Comparison of ENCODE assay signal across 14 cellular contexts in genomic region chr3:10273697-10274305, GRCh38. TPM values are rescaled to one million over a fixed set of nuclear protein-coding genes. Genes with fewer than 3 reads are reported as not detected.
DNase-seq lines count a peak whose midpoint lies in the region; ATAC-seq and TF ChIP-seq lines count a peak whose summit lies in the region.
"Had no signal": no experiment of that assay in that cellular context is flagged by ENCODE, and none has a peak within 500 bp of the region (broad histone marks: within the 10 kb centered on the region; RNA-seq: fewer than 3 reads in every experiment).

No MANE protein-coding gene starts in this region.

- H3K36me3 ChIP-seq in body of pancreas (replicated peaks in 1 of 2; ENCODE audit: insufficient read depth in 1 of 2, low read depth in 2 of 2) = peaks cover 0 to 12% of the 10 kb centered on the region in 2 donors

- H3K9me3 ChIP-seq in body of pancreas = no peaks in the 10 kb centered on the region
- H3K9me3 ChIP-seq: esophagus muscularis mucosa had no signal

- WGBS in body of pancreas, 2 donors = 4 to 10% methylated on average over 1 of the region's 1 CpG

- peak overlapping the region in 3 of 4 donors; percentile 63 to 73 (median 66) for H3K27ac ChIP-seq in body of pancreas
- H3K27ac ChIP-seq: esophagus muscularis mucosa had no signal

- H3K4me1 ChIP-seq in body of pancreas = peaks cover 31% of the 10 kb centered on the region

- no peak for DNase-seq in activated T-cell treated with anti-CD3 and anti-CD28 coated beads, Interleukin-2, amount 50 U/mL, for 24 hours
- no peak for DNase-seq in activated T-cell treated with anti-CD3 and anti-CD28 coated beads, Interleukin-2, amount 50 U/mL, for 48 hours
- DNase-seq in M059J (ENCODE audit: low read depth) (peak; percentile 38), body of pancreas (no peak), cerebellum (ENCODE audit: low spot score) (no peak)
- no peak for DNase-seq in activated CD4-positive, CD25-positive, alpha-beta regulatory T cell treated with anti-CD3 and anti-CD28 coated beads, Interleukin-2, amount 50 U/mL, for 72 hours
- DNase-seq: left colon; NCI-H446 treated with DMSO at 0.1 percent for 48 hours; SIG-M5; stimulated activated CD4-positive, alpha-beta T cell treated with anti-CD3 and anti-CD28 coated beads, Interleukin-2, amount 100 ng/mL, for 48 hours had no signal

- H3K36me3 Mint-ChIP-seq in activated T-cell treated with anti-CD3 and anti-CD28 coated beads, Interleukin-2, amount 50 U/mL, for 24 hours (ENCODE audit: low read depth) = peaks cover 94% of the 10 kb centered on the region
- peaks cover 37% of the 10 kb centered on the region for H3K36me3 Mint-ChIP-seq in nephron (ENCODE audit: low read depth)

- H3K4me3 ChIP-seq in body of pancreas = no peak overlapping the region
- H3K4me3 ChIP-seq: esophagus muscularis mucosa had no signal

- peak overlapping the region; percentile 5 for H3K4me3 Mint-ChIP-seq in activated T-cell treated with anti-CD3 and anti-CD28 coated beads, Interleukin-2, amount 50 U/mL, for 24 hours
- H3K4me3 Mint-ChIP-seq in nephron = no peak overlapping the region

- no peaks in the 10 kb centered on the region for H3K27me3 Mint-ChIP-seq in activated T-cell treated with anti-CD3 and anti-CD28 coated beads, Interleukin-2, amount 50 U/mL, for 24 hours
- no peaks in the 10 kb centered on the region for H3K27me3 Mint-ChIP-seq in nephron (ENCODE audit: low read depth)

- no peaks in the 10 kb centered on the region for H3K9me3 Mint-ChIP-seq in activated T-cell treated with anti-CD3 and anti-CD28 coated beads, Interleukin-2, amount 50 U/mL, for 24 hours
- H3K9me3 Mint-ChIP-seq in nephron = no peaks in the 10 kb centered on the region

- TF ChIP-seq CTCF in body of pancreas (IDR thresholded peaks at IDR 0.05) (no peak), nephron (IDR thresholded peaks at IDR 0.05; ENCODE audit: unreplicated experiment in 3 of 3) (no peak)

- ATAC-seq in body of pancreas (peak; percentile 18), GM18502 (IDR thresholded peaks at IDR 0.05; ENCODE audit: poor library complexity, unreplicated experiment) (no peak)
- ATAC-seq: left colon had no signal

- peak overlapping the region; percentile 64 for H3K27ac Mint-ChIP-seq in activated T-cell treated with anti-CD3 and anti-CD28 coated beads, Interleukin-2, amount 50 U/mL, for 24 hours
- peak overlapping the region in 2 of 3 experiments; percentile 15 to 18 for H3K27ac Mint-ChIP-seq in nephron

- intact Hi-C loops in body of pancreas (cut with DNase I) = no loop called here

- TF ChIP-seq POLR2A in body of pancreas (IDR thresholded peaks at IDR 0.05) = no peak

- peaks cover 57% of the 10 kb centered on the region for H3K4me1 Mint-ChIP-seq in activated T-cell treated with anti-CD3 and anti-CD28 coated beads, Interleukin-2, amount 50 U/mL, for 24 hours (ENCODE audit: low read depth)
- H3K4me1 Mint-ChIP-seq in nephron = peaks cover 18% of the 10 kb centered on the region

- H3K27me3 ChIP-seq in body of pancreas = no peaks in the 10 kb centered on the region
- H3K27me3 ChIP-seq: esophagus muscularis mucosa had no signal

RNA-seq across cellular contexts. Expression of gene GHRL, which starts 18.9 kb away (rescaled TPM):
- not detected in 2 replicates for total RNA-seq in M059J (2014; rRNA removed; shearing (Covaris generic))
- total RNA-seq in body of pancreas (1 to 10 TPM; 3.6 to 4.2 TPM), cerebellum (0.64 TPM)
- total RNA-seq: H4 had no signal

RNA-seq across cellular contexts. Expression of gene TATDN2, which starts 25.5 kb away (rescaled TPM):
- total RNA-seq in M059J (2014; rRNA removed; shearing (Covaris generic)) = 13.4 and 14.4 TPM in 2 replicates
- 10 to 100 TPM; 15.3 to 19.8 TPM for total RNA-seq in body of pancreas
- 21.2 TPM for total RNA-seq in cerebellum

RNA-seq across cellular contexts. Expression of gene SEC13, which starts 47.1 kb away (rescaled TPM):
- 183 and 201 TPM in 2 replicates for total RNA-seq in M059J (2014; rRNA removed; shearing (Covaris generic))
- total RNA-seq in body of pancreas (100 to 1,000 TPM in 1 of 2 donors, 10 to 100 TPM in 1; 71.6 to 129 TPM), cerebellum (61.3 TPM)
